Comparison of ENCODE assay signal across 1 cellular context in genomic region chr2:121596221-121597080, GRCh38.
TF ChIP-seq lines count a peak whose summit lies in the region.

No MANE protein-coding gene starts in this region.

TF ChIP-seq in K562, 482 proteins besides CTCF, POLR2A, EP300 and RAD21 (continued from another document):
- TF ChIP-seq SETDB1 (IDR thresholded peaks at IDR 0.05; ENCODE audit: low read length), result no peak
- TF ChIP-seq SIN3B (IDR thresholded peaks at IDR 0.05; ENCODE audit: low read depth), result no peak; the same call in 1 of the 2 replicates
- no peak for TF ChIP-seq DMBX1 (CRISPR knock-in tag; IDR thresholded peaks at IDR 0.05; ENCODE audit: borderline replicate concordance)
- no peak for TF ChIP-seq TAF7 (tag; IDR thresholded peaks at IDR 0.05)
- peak; percentile 74 for TF ChIP-seq MGA (IDR thresholded peaks at IDR 0.05)
- TF ChIP-seq NONO (IDR thresholded peaks at IDR 0.05; ENCODE audit: low read depth in 2 of 2, low read length in 1 of 2), result no peak; a peak in 1 of 4 replicates
- TF ChIP-seq E2F1 (CRISPR knock-in tag; IDR thresholded peaks at IDR 0.05), result no peak
- no peak for TF ChIP-seq RBM25 (IDR thresholded peaks at IDR 0.05; ENCODE audit: low read depth, low read length, severe bottlenecking)
- peak; percentile 66 for TF ChIP-seq NEUROD1 (IDR thresholded peaks at IDR 0.05; ENCODE audit: borderline replicate concordance, low read depth, low read length, partially characterized antibody)
- TF ChIP-seq JUND (IDR thresholded peaks at IDR 0.05; ENCODE audit: borderline replicate concordance, low read depth, low read length), result peak; percentile 72; the same call in 1 of the 2 replicates
- no peak; the same call in 2 of the 3 replicates for TF ChIP-seq JUND (tag; IDR thresholded peaks at IDR 0.05; ENCODE audit: borderline replicate concordance, low read depth, low read length)
- TF ChIP-seq ZFP91 (CRISPR knock-in tag; IDR thresholded peaks at IDR 0.05), result no peak
- TF ChIP-seq ID3 (CRISPR knock-in tag; IDR thresholded peaks at IDR 0.05), result no peak
- peak; percentile 67; the same call in 1 of the 2 replicates for TF ChIP-seq ID3 (tag; IDR thresholded peaks at IDR 0.05)
- TF ChIP-seq PHB (CRISPR knock-in tag; IDR thresholded peaks at IDR 0.05), result no peak
- TF ChIP-seq SMAD4 (CRISPR knock-in tag; conservative IDR thresholded peaks at IDR 0.05), result peak; percentile 92
- no peak for TF ChIP-seq ZNF717 (CRISPR knock-in tag; IDR thresholded peaks at IDR 0.05)
- TF ChIP-seq HDAC3 (IDR thresholded peaks at IDR 0.05; ENCODE audit: borderline replicate concordance, partially characterized antibody), result peak; percentile 94
- no peak for TF ChIP-seq PREB (CRISPR knock-in tag; IDR thresholded peaks at IDR 0.05)
- TF ChIP-seq BRD4 (IDR thresholded peaks at IDR 0.05), result no peak
- no peak for TF ChIP-seq CEBPZ (IDR thresholded peaks at IDR 0.05; ENCODE audit: borderline replicate concordance, low read depth, low read length)
- TF ChIP-seq KHSRP (IDR thresholded peaks at IDR 0.05), result peak; percentile 27; the same call in 1 of the 2 replicates
- TF ChIP-seq TAL1 (IDR thresholded peaks at IDR 0.05), result peak; percentile 95
- TF ChIP-seq ZNF75A (CRISPR knock-in tag; IDR thresholded peaks at IDR 0.05), result no peak
- peak; percentile 74 for TF ChIP-seq SAP30 (IDR thresholded peaks at IDR 0.05; ENCODE audit: borderline replicate concordance, insufficient read depth, low read depth, low read length, poor library complexity, severe bottlenecking)
- TF ChIP-seq LARP7 (IDR thresholded peaks at IDR 0.05), result no peak
TF ChIP-seq in K562: peak in this region for 160.
